Comparison of ENCODE assay signal across 20 cellular contexts in the genomic region with DNA sequence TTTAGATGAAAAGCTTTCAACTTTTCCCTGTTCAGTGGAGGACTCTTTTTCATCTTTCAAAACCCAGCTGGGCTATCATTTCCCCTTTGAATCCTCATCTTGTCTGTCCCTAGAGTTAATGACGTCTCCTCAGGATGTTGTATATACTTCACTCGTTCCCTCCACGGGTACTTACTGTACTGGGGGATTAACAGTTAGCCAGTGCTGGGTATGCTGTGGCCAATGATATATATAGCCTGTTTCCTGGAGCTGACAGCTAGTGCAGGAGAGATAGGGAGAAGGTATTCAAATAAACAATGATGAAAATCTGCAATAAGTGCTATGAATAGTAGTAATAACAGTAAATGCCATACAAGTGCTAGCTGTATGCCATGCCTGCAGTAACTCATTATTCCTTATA. TPM values are rescaled to one million over a fixed set of nuclear protein-coding genes. Genes with fewer than 3 reads are reported as not detected.
DNase-seq lines count a peak whose midpoint lies in the region; ATAC-seq and TF ChIP-seq lines count a peak whose summit lies in the region.
"Had no signal": no experiment of that assay in that cellular context is flagged by ENCODE, and none has a peak within 500 bp of the region (broad histone marks: within the 10 kb centered on the region; RNA-seq: fewer than 3 reads in every experiment).

No MANE protein-coding gene starts in this region.

- H3K27ac ChIP-seq in esophagus muscularis mucosa (replicated peaks in 1 of 4) (peak overlapping the region; percentile 67 to 84 (median 72)), brain microvascular endothelial cell (no peak overlapping the region)
- H3K27ac ChIP-seq: A549, upper lobe of left lung had no signal

- CTCF ChIA-PET in activated CD4-positive, alpha-beta memory T cell treated with anti-CD3 and anti-CD28 coated beads, Interleukin-2, amount 10 ng/mL, durations not matched to agents 7 days and 5 days (lab: Charles Lee), result no interaction called here
- CTCF ChIA-PET in activated CD4-positive, alpha-beta memory T cell treated with anti-CD3 and anti-CD28 coated beads for 36 hours (lab: Charles Lee), result no interaction called here
- CTCF ChIA-PET in activated CD8-positive, alpha-beta T cell treated with anti-CD3 and anti-CD28 coated beads, Interleukin-2, amount 10 ng/mL, durations not matched to agents 7 days and 5 days (lab: Charles Lee), result no interaction called here

- peak; percentile 91 for TF ChIP-seq EP300 in esophagus muscularis mucosa (IDR thresholded peaks at IDR 0.05)

- H3K27me3 ChIP-seq in esophagus muscularis mucosa (no peaks in the 10 kb centered on the region), brain microvascular endothelial cell (replicated peaks) (no peaks in the 10 kb centered on the region)
- H3K27me3 ChIP-seq: esophagus squamous epithelium, upper lobe of left lung had no signal

- H3K36me3 Mint-ChIP-seq in activated CD4-positive, alpha-beta memory T cell treated with anti-CD3 and anti-CD28 coated beads, Interleukin-2, amount 10 ng/mL, durations not matched to agents 7 days and 5 days (ENCODE audit: low read depth), result no peaks in the 10 kb centered on the region
- no peaks in the 10 kb centered on the region for H3K36me3 Mint-ChIP-seq in activated CD4-positive, alpha-beta memory T cell treated with anti-CD3 and anti-CD28 coated beads for 36 hours
- H3K36me3 Mint-ChIP-seq in activated CD8-positive, alpha-beta T cell treated with anti-CD3 and anti-CD28 coated beads, Interleukin-2, amount 10 ng/mL, durations not matched to agents 7 days and 5 days (ENCODE audit: low read depth), result no peaks in the 10 kb centered on the region

- ATAC-seq in mucosa of descending colon (peak; percentile 38), GM21528 (IDR thresholded peaks at IDR 0.05; ENCODE audit: low FRiP score, unreplicated experiment) (no peak)
- no peak for ATAC-seq in activated CD8-positive, alpha-beta T cell treated with anti-CD3 and anti-CD28 coated beads, Interleukin-2, amount 10 ng/mL, durations not matched to agents 7 days and 5 days
- ATAC-seq: A549 had no signal

- 8% methylated on average over 3 of the region's 3 CpGs for WGBS in esophagus muscularis mucosa

- intact Hi-C loops in activated CD4-positive, alpha-beta memory T cell treated with anti-CD3 and anti-CD28 coated beads for 36 hours (cut with micrococcal nuclease), result no loop called here
- intact Hi-C loops in esophagus muscularis mucosa (cut with DNase I), result no loop called here
- intact Hi-C loops in mucosa of descending colon (cut with DNase I, micrococcal nuclease), result no loop called here

- H3K4me3 ChIP-seq in esophagus muscularis mucosa (no peak overlapping the region), mucosa of descending colon (no peak overlapping the region), brain microvascular endothelial cell (ENCODE audit: low read depth, low read length) (no peak overlapping the region)
- H3K4me3 ChIP-seq: A549, esophagus squamous epithelium, lung, upper lobe of left lung had no signal

- in situ Hi-C loops in brain microvascular endothelial cell (cut with HindIII; ENCODE audit: low pct_ligation_motif_present, low sequenced_read_pairs), result no loop called here

- no peak for TF ChIP-seq POLR2A in esophagus muscularis mucosa (IDR thresholded peaks at IDR 0.05; ENCODE audit: low read depth)

- H3K4me3 Mint-ChIP-seq in activated CD4-positive, alpha-beta memory T cell treated with anti-CD3 and anti-CD28 coated beads, Interleukin-2, amount 10 ng/mL, durations not matched to agents 7 days and 5 days, result no peak overlapping the region
- H3K4me3 Mint-ChIP-seq in activated CD4-positive, alpha-beta memory T cell treated with anti-CD3 and anti-CD28 coated beads for 36 hours, result no peak overlapping the region
- H3K4me3 Mint-ChIP-seq in activated CD8-positive, alpha-beta T cell treated with anti-CD3 and anti-CD28 coated beads, Interleukin-2, amount 10 ng/mL, durations not matched to agents 7 days and 5 days, result no peak overlapping the region
- H3K4me3 Mint-ChIP-seq: activated CD4-positive, alpha-beta T cell treated with anti-CD3 and anti-CD28 coated beads, Interleukin-2, amount 10 ng/mL, durations not matched to agents 7 days and 5 days; CD14-positive monocyte; immature natural killer cell; stimulated activated naive CD8-positive, alpha-beta T cell treated with anti-CD3 and anti-CD28 coated beads, Interleukin-15, Interleukin-2, amounts not matched to agents 100 ng/mL and 50 ng/mL, for 24 hours had no signal

- no peaks in the 10 kb centered on the region for H3K36me3 ChIP-seq in esophagus muscularis mucosa
- no peaks in the 10 kb centered on the region for H3K36me3 ChIP-seq in mucosa of descending colon (ENCODE audit: low read depth)
- no peaks in the 10 kb centered on the region for H3K36me3 ChIP-seq in brain microvascular endothelial cell (replicated peaks)
- H3K36me3 ChIP-seq: esophagus squamous epithelium, upper lobe of left lung had no signal

- no peak overlapping the region for H3K27ac Mint-ChIP-seq in activated CD4-positive, alpha-beta memory T cell treated with anti-CD3 and anti-CD28 coated beads, Interleukin-2, amount 10 ng/mL, durations not matched to agents 7 days and 5 days
- H3K27ac Mint-ChIP-seq in activated CD4-positive, alpha-beta memory T cell treated with anti-CD3 and anti-CD28 coated beads for 36 hours, result no peak overlapping the region
- H3K27ac Mint-ChIP-seq in activated CD8-positive, alpha-beta T cell treated with anti-CD3 and anti-CD28 coated beads, Interleukin-2, amount 10 ng/mL, durations not matched to agents 7 days and 5 days, result no peak overlapping the region
- H3K27ac Mint-ChIP-seq: activated CD4-positive, alpha-beta T cell treated with anti-CD3 and anti-CD28 coated beads, Interleukin-2, amount 10 ng/mL, durations not matched to agents 7 days and 5 days; CD14-positive monocyte; immature natural killer cell; stimulated activated naive CD8-positive, alpha-beta T cell treated with anti-CD3 and anti-CD28 coated beads, Interleukin-15, Interleukin-2, amounts not matched to agents 100 ng/mL and 50 ng/mL, for 24 hours had no signal

- H3K4me1 Mint-ChIP-seq in activated CD4-positive, alpha-beta memory T cell treated with anti-CD3 and anti-CD28 coated beads, Interleukin-2, amount 10 ng/mL, durations not matched to agents 7 days and 5 days, result no peaks in the 10 kb centered on the region
- H3K4me1 Mint-ChIP-seq in activated CD4-positive, alpha-beta memory T cell treated with anti-CD3 and anti-CD28 coated beads for 36 hours (ENCODE audit: low read depth), result no peaks in the 10 kb centered on the region
- no peaks in the 10 kb centered on the region for H3K4me1 Mint-ChIP-seq in activated CD8-positive, alpha-beta T cell treated with anti-CD3 and anti-CD28 coated beads, Interleukin-2, amount 10 ng/mL, durations not matched to agents 7 days and 5 days (ENCODE audit: low read depth)
- H3K4me1 Mint-ChIP-seq: activated CD4-positive, alpha-beta T cell treated with anti-CD3 and anti-CD28 coated beads, Interleukin-2, amount 10 ng/mL, durations not matched to agents 7 days and 5 days; immature natural killer cell had no signal

- no peaks in the 10 kb centered on the region for H3K9me3 Mint-ChIP-seq in activated CD4-positive, alpha-beta memory T cell treated with anti-CD3 and anti-CD28 coated beads, Interleukin-2, amount 10 ng/mL, durations not matched to agents 7 days and 5 days
- H3K9me3 Mint-ChIP-seq in activated CD4-positive, alpha-beta memory T cell treated with anti-CD3 and anti-CD28 coated beads for 36 hours, result peaks cover 4% of the 10 kb centered on the region
- H3K9me3 Mint-ChIP-seq in activated CD8-positive, alpha-beta T cell treated with anti-CD3 and anti-CD28 coated beads, Interleukin-2, amount 10 ng/mL, durations not matched to agents 7 days and 5 days (ENCODE audit: insufficient read depth), result peaks cover 4% of the 10 kb centered on the region
- H3K9me3 Mint-ChIP-seq: immature natural killer cell had no signal

- H3K9me3 ChIP-seq in esophagus muscularis mucosa (peaks cover 0 to 3% (median 0%) of the 10 kb centered on the region in 4 donors), mucosa of descending colon (no peaks in the 10 kb centered on the region)
- H3K9me3 ChIP-seq: upper lobe of left lung had no signal

- POLR2A ChIA-PET in activated CD4-positive, alpha-beta memory T cell treated with anti-CD3 and anti-CD28 coated beads, Interleukin-2, amount 10 ng/mL, durations not matched to agents 7 days and 5 days (lab: Charles Lee), result no interaction called here
- POLR2A ChIA-PET in activated CD4-positive, alpha-beta memory T cell treated with anti-CD3 and anti-CD28 coated beads for 36 hours (lab: Charles Lee), result no interaction called here
- POLR2A ChIA-PET in activated CD8-positive, alpha-beta T cell treated with anti-CD3 and anti-CD28 coated beads, Interleukin-2, amount 10 ng/mL, durations not matched to agents 7 days and 5 days (lab: Charles Lee), result no interaction called here

- no peak for TF ChIP-seq CTCF in esophagus muscularis mucosa (IDR thresholded peaks at IDR 0.05)
- no peak for TF ChIP-seq CTCF in mucosa of descending colon (IDR thresholded peaks at IDR 0.05)
- TF ChIP-seq CTCF in brain microvascular endothelial cell (IDR thresholded peaks at IDR 0.05; ENCODE audit: low read depth, low read length, missing control alignments), result no peak

- H3K27me3 Mint-ChIP-seq in activated CD4-positive, alpha-beta memory T cell treated with anti-CD3 and anti-CD28 coated beads, Interleukin-2, amount 10 ng/mL, durations not matched to agents 7 days and 5 days, result peaks cover 2% of the 10 kb centered on the region
- no peaks in the 10 kb centered on the region for H3K27me3 Mint-ChIP-seq in activated CD4-positive, alpha-beta memory T cell treated with anti-CD3 and anti-CD28 coated beads for 36 hours
- peaks cover 8% of the 10 kb centered on the region for H3K27me3 Mint-ChIP-seq in activated CD8-positive, alpha-beta T cell treated with anti-CD3 and anti-CD28 coated beads, Interleukin-2, amount 10 ng/mL, durations not matched to agents 7 days and 5 days (ENCODE audit: low read depth)

- peaks cover 24 to 38% (median 33%) of the 10 kb centered on the region in 4 donors for H3K4me1 ChIP-seq in esophagus muscularis mucosa
- H3K4me1 ChIP-seq in mucosa of descending colon (ENCODE audit: low read depth), result no peaks in the 10 kb centered on the region
- H3K4me1 ChIP-seq: A549 had no signal

- DNase-seq in activated CD4-positive, alpha-beta memory T cell treated with anti-CD3 and anti-CD28 coated beads, Interleukin-2, amount 10 ng/mL, durations not matched to agents 7 days and 5 days, result peak; percentile 0
- DNase-seq in activated CD4-positive, alpha-beta memory T cell treated with anti-CD3 and anti-CD28 coated beads for 36 hours, result no peak
- no peak for DNase-seq in esophagus muscularis mucosa (ENCODE audit: extremely low spot score)
- DNase-seq in mucosa of descending colon, result no peak
- no peak for DNase-seq in brain microvascular endothelial cell
- DNase-seq in activated CD8-positive, alpha-beta T cell treated with anti-CD3 and anti-CD28 coated beads, Interleukin-2, amount 10 ng/mL, durations not matched to agents 7 days and 5 days, result no peak
- no peak for DNase-seq in AG08395 (ENCODE audit: low spot score)
- DNase-seq: activated CD4-positive, alpha-beta T cell treated with anti-CD3 and anti-CD28 coated beads, Interleukin-2, amount 10 ng/mL, durations not matched to agents 7 days and 5 days; amygdala; central memory CD4-positive, alpha-beta T cell; esophagus squamous epithelium; glutamatergic neuron; immature natural killer cell; NCI-H187; upper lobe of left lung had no signal

RNA-seq across cellular contexts. Expression of a gene that starts 9.9 kb away (rescaled TPM):
- total RNA-seq in activated CD4-positive, alpha-beta memory T cell treated with anti-CD3 and anti-CD28 coated beads, Interleukin-2, amount 10 ng/mL, durations not matched to agents 7 days and 5 days, result under 1 TPM; 0.53 to 0.55 TPM
- total RNA-seq in activated CD4-positive, alpha-beta memory T cell treated with anti-CD3 and anti-CD28 coated beads for 36 hours, result 1 to 10 TPM in 1 of 2 experiments, under 1 TPM in 1; 0.99 to 1.1 TPM
- total RNA-seq in esophagus muscularis mucosa (10 to 100 TPM in 2 of 4 donors, 1 to 10 TPM in 2; 6.9 to 19.1 (median 13.4) TPM), mucosa of descending colon (100 to 1,000 TPM in 1 of 3 donors, 10 to 100 TPM in 2; 54.7 to 122 (median 62.2) TPM)
- 1 to 10 TPM; 1.3 to 1.6 TPM for total RNA-seq in activated CD8-positive, alpha-beta T cell treated with anti-CD3 and anti-CD28 coated beads, Interleukin-2, amount 10 ng/mL, durations not matched to agents 7 days and 5 days
